21 cellular contexts compared by ENCODE assay signal in genomic region chr16:12614662-12615278, GRCh38.
"Had no signal": no experiment of that assay in that cellular context is flagged by ENCODE, and none has a peak within 500 bp of the region (broad histone marks: within the 10 kb centered on the region; RNA-seq: fewer than 3 reads in every experiment).

No MANE protein-coding gene starts in this region.

- H3K4me3 Mint-ChIP-seq: activated CD8-positive, alpha-beta memory T cell treated with anti-CD3 and anti-CD28 coated beads, Interleukin-2, amount 10 ng/mL, durations not matched to agents 7 days and 5 days; dendritic cell treated with granulocyte-macrophage colony-stimulating factor and Interleukin-4, amounts not matched to agents 40 ng/mL and 50 ng/mL, for 4 days; immature natural killer cell; memory B cell; neural progenitor cell had no signal

- DNase-seq: activated CD4-positive, CD25-positive, alpha-beta regulatory T cell; activated CD8-positive, alpha-beta memory T cell treated with anti-CD3 and anti-CD28 coated beads, Interleukin-2, amount 10 ng/mL, durations not matched to agents 7 days and 5 days; activated effector memory CD4-positive, alpha-beta T cell treated with anti-CD3 and anti-CD28 coated beads, Interleukin-2, amount 50 U/mL, for 16 hours; activated naive CD4-positive, alpha-beta T cell treated with anti-CD3 and anti-CD28 coated beads, Interleukin-2, amount 50 U/mL, for 16 hours; activated T-cell treated with anti-CD3 and anti-CD28 coated beads, Interleukin-2, amount 50 U/mL, for 1 hour; amygdala; effector CD8-positive, alpha-beta T cell; esophagus squamous epithelium; heart right ventricle; immature natural killer cell; naive thymus-derived CD4-positive, alpha-beta T cell; ovary; psoas muscle; right cardiac atrium; T-helper 1 cell; T1000; testis; upper lobe of left lung had no signal

- H3K9me3 Mint-ChIP-seq: dendritic cell treated with granulocyte-macrophage colony-stimulating factor and Interleukin-4, amounts not matched to agents 40 ng/mL and 50 ng/mL, for 4 days; memory B cell; neural progenitor cell had no signal

- ATAC-seq: activated CD8-positive, alpha-beta memory T cell treated with anti-CD3 and anti-CD28 coated beads, Interleukin-2, amount 10 ng/mL, durations not matched to agents 7 days and 5 days; heart right ventricle; naive thymus-derived CD4-positive, alpha-beta T cell; psoas muscle; right cardiac atrium had no signal

- H3K27ac Mint-ChIP-seq: activated CD8-positive, alpha-beta memory T cell treated with anti-CD3 and anti-CD28 coated beads, Interleukin-2, amount 10 ng/mL, durations not matched to agents 7 days and 5 days; dendritic cell treated with granulocyte-macrophage colony-stimulating factor and Interleukin-4, amounts not matched to agents 40 ng/mL and 50 ng/mL, for 4 days; immature natural killer cell; memory B cell; naive thymus-derived CD4-positive, alpha-beta T cell; neural progenitor cell had no signal

- H3K36me3 Mint-ChIP-seq: activated CD8-positive, alpha-beta memory T cell treated with anti-CD3 and anti-CD28 coated beads, Interleukin-2, amount 10 ng/mL, durations not matched to agents 7 days and 5 days; immature natural killer cell; memory B cell; neural progenitor cell had no signal
